In the genomic region with DNA sequence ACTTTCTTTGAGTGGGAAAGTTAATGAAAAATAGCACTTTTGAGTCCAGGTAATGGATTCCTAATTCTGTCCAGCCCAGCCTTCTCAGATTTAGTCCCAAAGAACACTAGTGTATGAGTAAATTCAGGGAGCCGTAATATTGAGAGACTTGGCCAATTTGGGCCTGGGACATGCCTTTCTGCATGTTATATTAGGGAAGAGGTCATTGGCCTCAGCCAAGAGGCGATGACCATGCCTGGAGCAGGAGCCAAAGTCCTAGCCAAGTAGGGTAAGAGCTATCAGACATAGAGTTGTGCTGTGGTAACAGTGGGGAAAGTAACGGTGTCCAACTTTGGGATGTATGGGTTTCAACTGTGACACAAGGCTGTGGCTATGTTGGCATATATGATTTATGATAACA, we compare ENCODE assay signal across 31 cellular contexts.
"Had no signal": no experiment of that assay in that cellular context is flagged by ENCODE, and none has a peak within 500 bp of the region (broad histone marks: within the 10 kb centered on the region; RNA-seq: fewer than 3 reads in every experiment).

No MANE protein-coding gene starts in this region.

- H3K4me3 ChIP-seq: ovary, psoas muscle, skin epidermis, smooth muscle cell, spleen, suprapubic skin, testis, tibial artery, transverse colon, upper lobe of left lung, vagina had no signal

- DNase-seq: naive B cell; naive thymus-derived CD8-positive, alpha-beta T cell; nephron progenitor cell; nucleus accumbens; ovary; posterior cingulate gyrus; psoas muscle; right cardiac atrium; spleen; stimulated activated CD4-positive, alpha-beta T cell treated with anti-CD3 and anti-CD28 coated beads, Interleukin-12 subunit alpha, Interleukin-12 subunit beta, amount 100 ng/mL, for 4 hours; stimulated activated CD4-positive, alpha-beta T cell treated with anti-CD3 and anti-CD28 coated beads, Interleukin-1b, Interleukin-23, amount 100 ng/mL, for 48 hours; stimulated activated CD4-positive, alpha-beta T cell treated with anti-CD3 and anti-CD28 coated beads, Interleukin-4, amount 100 ng/mL, for 1 hour; stimulated activated CD4-positive, alpha-beta T cell treated with anti-CD3 and anti-CD28 coated beads, Interleukin-4, amount 100 ng/mL, for 4 hours; stimulated activated CD8-positive, alpha-beta memory T cell treated with anti-CD3 and anti-CD28 coated beads, Interleukin-4, amount 100 ng/mL, for 48 hours; stimulated activated naive CD4-positive, alpha-beta T cell; stimulated activated naive CD8-positive, alpha-beta T cell treated with anti-CD3 and anti-CD28 coated beads, Interleukin-15, amount 100 ng/mL, for 72 hours; stimulated activated naive CD8-positive, alpha-beta T cell treated with anti-CD3 and anti-CD28 coated beads, Interleukin-15, Interleukin-2, amounts not matched to agents 100 U/mL and 50 U/mL, for 24 hours; substantia nigra; testis; tibial artery; transverse colon; upper lobe of left lung had no signal

- ATAC-seq: naive thymus-derived CD8-positive, alpha-beta T cell; natural killer cell treated with Interleukin-12 subunit alpha and Interleukin-12 subunit beta and Interleukin-15 and Interleukin-18, amount 100 ng/mL, for 72 hours; psoas muscle; right cardiac atrium; sciatic nerve; stimulated activated memory B cell treated with anti-CD40 and anti-IgM and Interleukin-4, amounts not matched to agents 10 μg/mL and 1 μg/mL and 100 μg/mL, for 72 hours; stimulated activated naive CD8-positive, alpha-beta T cell treated with anti-CD3 and anti-CD28 coated beads, Interleukin-15, amount 100 ng/mL, for 72 hours; stimulated activated naive CD8-positive, alpha-beta T cell treated with anti-CD3 and anti-CD28 coated beads, Interleukin-15, Interleukin-2, amounts not matched to agents 100 U/mL and 50 U/mL, for 24 hours had no signal

- H3K36me3 ChIP-seq: neutrophil, ovary, spleen, suprapubic skin, tibial artery, transverse colon, upper lobe of left lung, vagina had no signal

- H3K9ac ChIP-seq: parathyroid adenoma had no signal

- H3K79me2 ChIP-seq: parathyroid adenoma had no signal

- H3K9me3 ChIP-seq: neutrophil, ovary, psoas muscle, suprapubic skin, testis, tibial artery, transverse colon, upper lobe of left lung, vagina had no signal

- H2AFZ ChIP-seq: parathyroid adenoma had no signal

- H3K4me2 ChIP-seq: smooth muscle cell had no signal

- H3K4me1 ChIP-seq: parathyroid adenoma, psoas muscle, spleen, suprapubic skin, testis, tibial artery, transverse colon, upper lobe of left lung, vagina had no signal

- H3K27ac ChIP-seq: neutrophil, ovary, parathyroid adenoma, psoas muscle, skin epidermis, spleen, suprapubic skin, testis, tibial artery, transverse colon, upper lobe of left lung, vagina had no signal

- H3K27me3 ChIP-seq: neutrophil, ovary, spleen, suprapubic skin, testis, tibial artery, transverse colon, upper lobe of left lung, vagina had no signal
